14 cellular contexts compared by ENCODE assay signal in the genomic region with DNA sequence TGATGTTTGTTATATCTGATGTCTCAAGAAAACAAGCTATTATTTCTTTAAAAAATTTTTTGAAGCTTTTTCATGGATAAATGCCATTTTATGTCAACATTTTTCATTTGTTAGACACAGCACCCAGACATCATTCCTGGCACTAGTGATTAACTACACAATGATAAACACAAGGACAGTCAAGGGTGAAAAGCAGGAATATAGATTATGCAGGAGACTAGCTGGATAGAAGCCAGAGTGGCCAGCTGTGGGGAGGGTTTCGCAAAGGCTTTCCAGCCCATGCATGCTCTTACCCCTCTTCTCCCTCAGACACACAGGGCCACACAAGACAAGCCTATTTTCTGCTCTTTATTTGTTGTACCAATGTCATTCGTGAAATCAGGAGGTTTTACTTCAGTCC.
DNase-seq lines count a peak whose midpoint lies in the region; ATAC-seq lines count a peak whose summit lies in the region.
"Had no signal": no experiment of that assay in that cellular context is flagged by ENCODE, and none has a peak within 500 bp of the region (broad histone marks: within the 10 kb centered on the region; RNA-seq: fewer than 3 reads in every experiment).

No MANE protein-coding gene starts in this region.

- ATAC-seq in HG02798 (IDR thresholded peaks at IDR 0.05; ENCODE audit: poor library complexity, unreplicated experiment) (no peak), HG02938 (IDR thresholded peaks at IDR 0.05; ENCODE audit: unreplicated experiment) (no peak)
- ATAC-seq: naive thymus-derived CD8-positive, alpha-beta T cell had no signal

- DNase-seq in DMS153 (lab: John Stamatoyannopoulos, UW): peak; percentile 58
- peak; percentile 45 to 98 (median 82) for DNase-seq in NCI-H1417 (lab: John Stamatoyannopoulos, UW)
- DNase-seq in NCI-H774 (lab: John Stamatoyannopoulos, UW): peak; percentile 36
- DNase-seq in fibroblast of peridontal ligament (ENCODE audit: extremely low read depth): peak; percentile 43
- no peak for DNase-seq in activated T-cell treated with anti-CD3 and anti-CD28 coated beads for 4 hours
- DNase-seq: activated naive CD4-positive, alpha-beta T cell treated with anti-CD3 and anti-CD28 coated beads for 36 hours; central memory CD4-positive, alpha-beta T cell; GOT3; KG1; naive thymus-derived CD8-positive, alpha-beta T cell; NCI-H524 treated with DMSO at 0.1 percent for 48 hours; stimulated activated naive CD4-positive, alpha-beta T cell had no signal
